ENCODE assay signal across 23 cellular contexts in genomic region chr5:32059779-32060178, GRCh38.
DNase-seq lines count a peak whose midpoint lies in the region; ATAC-seq, FAIRE-seq and TF ChIP-seq lines count a peak whose summit lies in the region.
"Had no signal": no experiment of that assay in that cellular context is flagged by ENCODE, and none has a peak within 500 bp of the region (broad histone marks: within the 10 kb centered on the region; RNA-seq: fewer than 3 reads in every experiment).

No MANE protein-coding gene starts in this region.

- intact Hi-C loops in PC-3 (cut with micrococcal nuclease) = loop anchor here (5.0 kb wide), 1 partner anchor 72 kb away; no protein-coding TSS in a partner anchor
- intact Hi-C loops in mammary epithelial cell (cut with micrococcal nuclease) = no loop called here

- no peaks in the 10 kb centered on the region for H4K20me1 ChIP-seq in PC-3 (ENCODE audit: low read length)
- H4K20me1 ChIP-seq in mammary epithelial cell (ENCODE audit: insufficient read depth, low read length) = no peaks in the 10 kb centered on the region

- H3K4me1 ChIP-seq in A549 (peaks cover 38% of the 10 kb centered on the region), PC-3 (ENCODE audit: insufficient read depth, low read length) (peaks cover 55% of the 10 kb centered on the region), mammary epithelial cell (ENCODE audit: insufficient read depth, low read length) (peaks cover 11% of the 10 kb centered on the region)
- H3K4me1 ChIP-seq: Caco-2 had no signal

- dilution Hi-C loops in mammary epithelial cell (cut with HindIII; ENCODE audit: low sequenced_read_pairs) = loop anchor here (5.0 kb wide), 2 partner anchors 77 to 232 kb away; no protein-coding TSS in a partner anchor

- H2AFZ ChIP-seq in PC-3 (ENCODE audit: low read length) (peak overlapping the region; percentile 53; the same call in 1 of the 2 replicates), mammary epithelial cell (ENCODE audit: low read depth, low read length) (no peak overlapping the region)
- H2AFZ ChIP-seq: PC-9 had no signal

- DNase-seq in A549 (ENCODE audit: low read depth in 1 of 2, low spot score in 1 of 2) (peak; percentile 64 to 84), PC-3 (peak; percentile 97), mammary epithelial cell (peak; percentile 94), glomerular visceral epithelial cell (ENCODE audit: extremely low spot score) (peak; percentile 35), cerebellar nuclear complex (lab: John Stamatoyannopoulos, UW) (no peak)
- no peak for DNase-seq in activated naive CD4-positive, alpha-beta T cell treated with anti-CD3 and anti-CD28 coated beads, Interleukin-2, amount 50 U/mL, for 72 hours (ENCODE audit: low spot score in 2 of 2)
- DNase-seq: Caco-2; CD4-positive, alpha-beta T cell; EL; Karpas-422; MG63; NCI-H1048; NCI-H1436; NCI-H2029; NCI-H526 had no signal

- H3K27ac Mint-ChIP-seq in activated naive CD4-positive, alpha-beta T cell treated with anti-CD3 and anti-CD28 coated beads, Interleukin-2, amount 50 U/mL, for 72 hours = no peak overlapping the region
- H3K27ac Mint-ChIP-seq: CD4-positive, alpha-beta T cell; IgD-negative memory B cell had no signal

- H3K36me3 ChIP-seq in PC-3 (ENCODE audit: low read depth, low read length) (peaks cover 6% of the 10 kb centered on the region), mammary epithelial cell (ENCODE audit: insufficient read depth, low read length) (no peaks in the 10 kb centered on the region)
- H3K36me3 ChIP-seq: MG63 had no signal

- no peak; a peak in 1 of 5 replicates for TF ChIP-seq RAD21 in A549 (conservative IDR thresholded peaks at IDR 0.05 in 1 of 2, IDR thresholded peaks at IDR 0.05 in 1 of 2)

- ATAC-seq in A549 (peak; percentile 85 to 92), PC-3 (peak; percentile 85), GM21447 (IDR thresholded peaks at IDR 0.05; ENCODE audit: unreplicated experiment) (no peak), HG02840 (IDR thresholded peaks at IDR 0.05; ENCODE audit: low FRiP score, unreplicated experiment) (no peak)
- ATAC-seq in activated naive CD4-positive, alpha-beta T cell treated with anti-CD3 and anti-CD28 coated beads, Interleukin-2, amount 50 U/mL, for 72 hours = no peak
- ATAC-seq: Right ventricle myocardium inferior had no signal

- H3K9me3 ChIP-seq in A549 (peaks cover 4% of the 10 kb centered on the region; the same call in 1 of the 3 replicates), PC-3 (ENCODE audit: low read length) (no peaks in the 10 kb centered on the region), mammary epithelial cell (replicated peaks; ENCODE audit: insufficient read depth, low read length) (no peaks in the 10 kb centered on the region)
- H3K9me3 ChIP-seq: Caco-2 had no signal

- no peaks in the 10 kb centered on the region for H3K36me3 Mint-ChIP-seq in activated naive CD4-positive, alpha-beta T cell treated with anti-CD3 and anti-CD28 coated beads, Interleukin-2, amount 50 U/mL, for 72 hours

- H3K9ac ChIP-seq in PC-3 (ENCODE audit: low read length) (peak overlapping the region; percentile 58), mammary epithelial cell (ENCODE audit: insufficient read depth, low read length) (no peak overlapping the region)

- CTCF ChIA-PET in A549 (lab: Yijun Ruan, JAX) (interaction anchor here (0.8 to 3.3 kb wide), 6 partner anchors 15 to 234 kb away, joined by 3 to 14 read pairs (median 4); no protein-coding TSS in a partner anchor), PC-3 (lab: Charles Lee) (interaction anchor here (1.1 kb wide), 1 partner anchor 17 kb away, joined by 5 read pairs; no protein-coding TSS in a partner anchor), mammary epithelial cell (lab: Charles Lee; ENCODE audit: low non-redundant PET) (no interaction called here)

- in situ Hi-C loops in mammary epithelial cell (cut with MboI; ENCODE audit: low sequenced_read_pairs in 2 of 2) = loop anchor here in 1 of 2 donors (10.0 kb wide), 1 partner anchor 135 kb away; no protein-coding TSS in a partner anchor

- H3K4me2 ChIP-seq in A549 (peak overlapping the region; percentile 50), PC-3 (ENCODE audit: low read length) (peak overlapping the region; percentile 56), mammary epithelial cell (ENCODE audit: insufficient read depth, low read depth, low read length) (peak overlapping the region; percentile 26)
- H3K4me2 ChIP-seq: PC-9 had no signal

- no peak for FAIRE-seq in A549 (lab: Jason Lieb, UNC)
- FAIRE-seq: GM12891, H54, HTR-8/SVneo had no signal

- WGBS in A549 (ENCODE audit: missing lambda C conversion rate) = 7% methylated on average over 3 of the region's 3 CpGs
- 2% methylated on average over 3 of the region's 3 CpGs for WGBS in mammary epithelial cell (ENCODE audit: low coverage, missing lambda C conversion rate)

- H3K9me2 ChIP-seq in PC-3 (replicated peaks; ENCODE audit: low read length) = no peaks in the 10 kb centered on the region

- TF ChIP-seq CTCF in A549 (IDR thresholded peaks at IDR 0.05) = no peak
- TF ChIP-seq CTCF in PC-3 (conservative IDR thresholded peaks at IDR 0.05; ENCODE audit: low read depth, low read length) = no peak
- TF ChIP-seq CTCF in mammary epithelial cell (conservative IDR thresholded peaks at IDR 0.05 in 1 of 2, IDR thresholded peaks at IDR 0.05 in 1 of 2; ENCODE audit: extremely low read depth in 1 of 2, insufficient read depth in 1 of 2, low read depth in 1 of 2, low read length in 2 of 2) = no peak

- POLR2A ChIA-PET in A549 (lab: Yijun Ruan, JAX) = no interaction called here
- POLR2A ChIA-PET in PC-3 (lab: Charles Lee; ENCODE audit: unreplicated experiment) = no interaction called here

- H3K27me3 ChIP-seq in PC-3 (ENCODE audit: low read length) = no peaks in the 10 kb centered on the region
- H3K27me3 ChIP-seq in mammary epithelial cell (ENCODE audit: insufficient read depth, low read length) = no peaks in the 10 kb centered on the region
- H3K27me3 ChIP-seq: MG63 had no signal

- BruUV-seq in PC-3 (replicated peaks; lab: Mats Ljungman, UMichigan) (no TSS peak), mammary epithelial cell (replicated peaks; lab: Mats Ljungman, UMichigan) (no TSS peak)

- no peak for TF ChIP-seq POLR2A in A549 (IDR thresholded peaks at IDR 0.05; ENCODE audit: low read length)

- peaks cover 0 to 5% of the 10 kb centered on the region in 2 donors for H3K9me3 Mint-ChIP-seq in activated naive CD4-positive, alpha-beta T cell treated with anti-CD3 and anti-CD28 coated beads, Interleukin-2, amount 50 U/mL, for 72 hours
- H3K9me3 Mint-ChIP-seq: CD4-positive, alpha-beta T cell; IgD-negative memory B cell had no signal

- H3K79me2 ChIP-seq in PC-3 (ENCODE audit: low read length) (no peaks in the 10 kb centered on the region), mammary epithelial cell (ENCODE audit: insufficient read depth, low read length) (no peaks in the 10 kb centered on the region)

- H3K27ac ChIP-seq in A549 (peak overlapping the region; percentile 54 to 71; a peak in 2 of 6 replicates), PC-3 (ENCODE audit: low read length) (peak overlapping the region; percentile 92), mammary epithelial cell (ENCODE audit: insufficient read depth, low read depth, low read length) (peak overlapping the region; percentile 53)
- H3K27ac ChIP-seq: PC-9 had no signal

- H3K4me3 ChIP-seq in A549 = no peak overlapping the region
- H3K4me3 ChIP-seq in PC-3 (ENCODE audit: low read length) = no peak overlapping the region
- H3K4me3 ChIP-seq in mammary epithelial cell (replicated peaks in 1 of 3; ENCODE audit: insufficient read depth in 1 of 3, low read depth in 2 of 3, low read length in 3 of 3) = no peak overlapping the region
- H3K4me3 ChIP-seq: MG63, PC-9 had no signal

- peaks cover 6% of the 10 kb centered on the region for H3F3A ChIP-seq in PC-3 (ENCODE audit: low read length, unreplicated experiment)

- peak; percentile 35 to 52; a peak in 3 of 5 replicates for TF ChIP-seq EP300 in A549 (IDR thresholded peaks at IDR 0.05)

TF ChIP-seq in A549, 52 proteins besides CTCF, POLR2A, EP300 and RAD21 (continues in another document):
- no peak for TF ChIP-seq NR3C1 (IDR thresholded peaks at IDR 0.05)
- TF ChIP-seq RFX5 (IDR thresholded peaks at IDR 0.05) = no peak
- peak; percentile 73 for TF ChIP-seq HES2 (IDR thresholded peaks at IDR 0.05)
- TF ChIP-seq POLR2AphosphoS2 (conservative IDR thresholded peaks at IDR 0.05; ENCODE audit: low read length) = no peak
- TF ChIP-seq CHD2 (IDR thresholded peaks at IDR 0.05; ENCODE audit: low read length, partially characterized antibody) = no peak
- TF ChIP-seq RARB (CRISPR knock-in tag; IDR thresholded peaks at IDR 0.05) = no peak
- no peak for TF ChIP-seq HMGXB4 (CRISPR knock-in tag; IDR thresholded peaks at IDR 0.05; ENCODE audit: borderline replicate concordance)
- TF ChIP-seq HOXB13 (CRISPR knock-in tag; IDR thresholded peaks at IDR 0.05; ENCODE audit: low read depth) = 0 out of 2 replicates have a peak, but pooled peaks have one; percentile 19
- TF ChIP-seq MAX (IDR thresholded peaks at IDR 0.05) = no peak
- no peak for TF ChIP-seq ZNF302 (CRISPR knock-in tag; IDR thresholded peaks at IDR 0.05)
- TF ChIP-seq NPAS2 (CRISPR knock-in tag; IDR thresholded peaks at IDR 0.05; ENCODE audit: borderline replicate concordance) = no peak
- no peak for TF ChIP-seq RCOR1 (IDR thresholded peaks at IDR 0.05; ENCODE audit: low read depth, low read length)
- no peak for TF ChIP-seq MYC (IDR thresholded peaks at IDR 0.05; ENCODE audit: borderline replicate concordance, low read length)
- TF ChIP-seq FOXS1 (CRISPR knock-in tag; IDR thresholded peaks at IDR 0.05) = peak; percentile 15; the same call in 1 of the 2 replicates
- TF ChIP-seq TFCP2L1 (CRISPR knock-in tag; IDR thresholded peaks at IDR 0.05) = no peak

Comparison
In these comparisons a context has a peak if more than half of its experiments do, and no peak if none do; other contexts are left out.
1. ATAC-seq: peak in A549 (2 of 2) and PC-3 (single experiment); none in activated naive CD4-positive, alpha-beta T cell treated with anti-CD3 and anti-CD28 coated beads, Interleukin-2, amount 50 U/mL, for 72 hours (0 of 2), GM21447 (single experiment) and HG02840 (single experiment).
2. DNase-seq: peak in A549 (2 of 2), PC-3 (single experiment), mammary epithelial cell (single experiment) and glomerular visceral epithelial cell (single experiment); none in cerebellar nuclear complex (0 of 2) and activated naive CD4-positive, alpha-beta T cell treated with anti-CD3 and anti-CD28 coated beads, Interleukin-2, amount 50 U/mL, for 72 hours (0 of 2).
3. Peak in every context shown above with its lines, with median percentiles within 50 percentile points of each other: H3K27ac ChIP-seq and H3K4me2 ChIP-seq.